In the genomic region with DNA sequence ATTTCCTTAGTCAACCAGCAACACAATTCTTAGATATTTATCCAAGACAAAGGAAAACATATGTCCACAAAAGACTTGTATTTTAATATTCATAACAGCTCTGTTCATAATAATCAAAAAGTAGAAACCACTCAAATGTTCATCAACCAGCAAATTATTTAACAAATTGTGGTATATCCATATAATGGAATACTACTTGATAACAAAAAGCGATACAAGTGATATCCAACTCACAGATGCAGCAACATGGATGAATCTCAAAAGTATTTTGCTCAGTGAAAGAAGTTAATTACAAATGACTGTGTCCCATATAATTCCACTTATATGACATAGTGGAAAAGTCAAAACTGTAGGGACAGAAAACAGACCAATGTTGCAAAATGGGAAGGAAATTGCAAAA, we compare ENCODE assay signal across 25 cellular contexts.
"Had no signal": no experiment of that assay in that cellular context is flagged by ENCODE, and none has a peak within 500 bp of the region (broad histone marks: within the 10 kb centered on the region; RNA-seq: fewer than 3 reads in every experiment).

No MANE protein-coding gene starts in this region.

- DNase-seq: dermis blood vessel endothelial cell; effector memory CD8-positive, alpha-beta T cell; erythroblast; esophagus squamous epithelium; foreskin fibroblast; gastrocnemius medialis; head of caudate nucleus; left ventricle myocardium superior; lower lobe of right lung; naive thymus-derived CD8-positive, alpha-beta T cell; nephron progenitor cell; occipital lobe; ovary; posterior cingulate gyrus; psoas muscle; right cardiac atrium; sigmoid colon; stimulated activated CD4-positive, alpha-beta T cell treated with anti-CD3 and anti-CD28 coated beads, Interleukin-2, amount 100 ng/mL, for 24 hours; stimulated activated CD4-positive, alpha-beta T cell treated with anti-CD3 and anti-CD28 coated beads, Interleukin-4, amount 100 ng/mL, for 24 hours; stimulated activated naive CD8-positive, alpha-beta T cell treated with anti-CD3 and anti-CD28 coated beads, Interleukin-15, Interleukin-2, amounts not matched to agents 100 U/mL and 50 U/mL, for 24 hours; substantia nigra; upper lobe of left lung had no signal

- H3K27me3 ChIP-seq: esophagus squamous epithelium, gastrocnemius medialis, ovary, sigmoid colon, testis, tibial nerve, upper lobe of left lung had no signal

- H3K36me3 ChIP-seq: esophagus squamous epithelium, gastrocnemius medialis, lower lobe of right lung, ovary, sigmoid colon, tibial nerve, upper lobe of left lung had no signal

- H3K9me3 ChIP-seq: esophagus squamous epithelium, gastrocnemius medialis, lower lobe of right lung, ovary, psoas muscle, sigmoid colon, testis, tibial nerve, upper lobe of left lung had no signal

- H3K27ac ChIP-seq: coronary artery, esophagus squamous epithelium, gastrocnemius medialis, lower lobe of right lung, ovary, psoas muscle, sigmoid colon, testis, upper lobe of left lung had no signal

- H3K4me3 ChIP-seq: coronary artery, esophagus squamous epithelium, gastrocnemius medialis, lower lobe of right lung, ovary, psoas muscle, sigmoid colon, testis, tibial nerve, upper lobe of left lung had no signal
